Comparison of ENCODE assay signal across 8 cellular contexts in genomic region chr10:131982185-131982756, GRCh38. TPM values are rescaled to one million over a fixed set of nuclear protein-coding genes. Genes with fewer than 3 reads are reported as not detected.
DNase-seq lines count a peak whose midpoint lies in the region; ATAC-seq and TF ChIP-seq lines count a peak whose summit lies in the region.

No MANE protein-coding gene starts in this region.

- H3K27me3 ChIP-seq in hepatocyte (no peaks in the 10 kb centered on the region), stomach smooth muscle (ENCODE audit: control insufficient read depth in 1 of 2, insufficient read depth in 2 of 2, low read length in 2 of 2) (no peaks in the 10 kb centered on the region)

- WGBS in hepatocyte (ENCODE audit: low lambda C conversion rate, missing lambda C conversion rate) = 0% methylated on average over 4 of the region's 83 CpGs

- peaks cover 5% of the 10 kb centered on the region for H3K9me3 Mint-ChIP-seq in activated CD4-positive, alpha-beta T cell treated with anti-CD3 and anti-CD28 coated beads, Interleukin-2, amount 10 ng/mL, durations not matched to agents 24 days and 14 days
- peaks cover 4% of the 10 kb centered on the region for H3K9me3 Mint-ChIP-seq in T-helper 2 cell treated with Interferon-gamma antibody and Interleukin-4, amounts not matched to agents 5 μg/mL and 100 μg/mL, for 36 hours

- no peak for DNase-seq in activated CD4-positive, alpha-beta T cell treated with anti-CD3 and anti-CD28 coated beads, Interleukin-2, amount 10 ng/mL, durations not matched to agents 24 days and 14 days
- DNase-seq in activated CD4-positive, alpha-beta T cell treated with anti-CD3 and anti-CD28 coated beads for 48 hours = no peak
- no peak for DNase-seq in T-helper 2 cell treated with Interferon-gamma antibody and Interleukin-4, amounts not matched to agents 5 μg/mL and 100 μg/mL, for 36 hours (ENCODE audit: low spot score)
- DNase-seq in hepatocyte (ENCODE audit: low spot score) (no peak), NCI-H128 (lab: John Stamatoyannopoulos, UW; ENCODE audit: unreplicated experiment) (no peak)
- DNase-seq in stimulated activated CD4-positive, alpha-beta T cell treated with anti-CD3 and anti-CD28 coated beads, Interleukin-2, amount 100 ng/mL, for 48 hours = no peak

- H3K79me2 ChIP-seq in hepatocyte = peaks cover 33% of the 10 kb centered on the region

- H3K4me1 ChIP-seq in hepatocyte (ENCODE audit: insufficient read depth) (peaks cover 4% of the 10 kb centered on the region), stomach smooth muscle (ENCODE audit: control insufficient read depth, insufficient read depth, low read length) (peaks cover 29% of the 10 kb centered on the region)

- no peaks in the 10 kb centered on the region for H3K9me2 ChIP-seq in hepatocyte (replicated peaks; ENCODE audit: insufficient read depth)

- H3K9me3 ChIP-seq in hepatocyte (ENCODE audit: low read depth) (no peaks in the 10 kb centered on the region), stomach smooth muscle (ENCODE audit: control insufficient read depth in 2 of 2, low read length in 2 of 2) (peaks cover 0 to 4% of the 10 kb centered on the region in 2 donors)

- peak overlapping the region; percentile 93 for H2AFZ ChIP-seq in hepatocyte

- peak overlapping the region; percentile 29 to 32 for H3K9ac ChIP-seq in stomach smooth muscle (ENCODE audit: low read length in 2 of 2)

- H3K36me3 Mint-ChIP-seq in activated CD4-positive, alpha-beta T cell treated with anti-CD3 and anti-CD28 coated beads, Interleukin-2, amount 10 ng/mL, durations not matched to agents 24 days and 14 days (ENCODE audit: low read depth) = peaks cover 30% of the 10 kb centered on the region
- peaks cover 22% of the 10 kb centered on the region for H3K36me3 Mint-ChIP-seq in T-helper 2 cell treated with Interferon-gamma antibody and Interleukin-4, amounts not matched to agents 5 μg/mL and 100 μg/mL, for 36 hours (ENCODE audit: low read depth)

- peak; percentile 8 for ATAC-seq in HG02763 (IDR thresholded peaks at IDR 0.05; ENCODE audit: unreplicated experiment)

- peak overlapping the region; percentile 96 for H3K4me2 ChIP-seq in hepatocyte

- intact Hi-C loops in activated CD4-positive, alpha-beta T cell treated with anti-CD3 and anti-CD28 coated beads, Interleukin-2, amount 10 ng/mL, durations not matched to agents 24 days and 14 days (cut with micrococcal nuclease) = loop anchor here (5.0 kb wide), 1 partner anchor 470 kb away; no protein-coding TSS in a partner anchor

- TF ChIP-seq CTCF in hepatocyte (IDR thresholded peaks at IDR 0.05; ENCODE audit: poor library complexity) = no peak

- no peak overlapping the region for H3K27ac Mint-ChIP-seq in activated CD4-positive, alpha-beta T cell treated with anti-CD3 and anti-CD28 coated beads, Interleukin-2, amount 10 ng/mL, durations not matched to agents 24 days and 14 days
- no peak overlapping the region for H3K27ac Mint-ChIP-seq in T-helper 2 cell treated with Interferon-gamma antibody and Interleukin-4, amounts not matched to agents 5 μg/mL and 100 μg/mL, for 36 hours

- H3K27ac ChIP-seq in hepatocyte (peak overlapping the region; percentile 64), stomach smooth muscle (ENCODE audit: low read length) (no peak overlapping the region)

- peaks cover 29% of the 10 kb centered on the region for H3K4me1 Mint-ChIP-seq in activated CD4-positive, alpha-beta T cell treated with anti-CD3 and anti-CD28 coated beads, Interleukin-2, amount 10 ng/mL, durations not matched to agents 24 days and 14 days
- H3K4me1 Mint-ChIP-seq in T-helper 2 cell treated with Interferon-gamma antibody and Interleukin-4, amounts not matched to agents 5 μg/mL and 100 μg/mL, for 36 hours (ENCODE audit: low read depth) = peaks cover 28% of the 10 kb centered on the region

- H3K36me3 ChIP-seq in hepatocyte (replicated peaks; ENCODE audit: insufficient read depth, low read depth) (no peaks in the 10 kb centered on the region), stomach smooth muscle (ENCODE audit: control insufficient read depth in 2 of 2, insufficient read depth in 2 of 2, low read length in 2 of 2) (no peaks in the 10 kb centered on the region)

- peaks cover 29% of the 10 kb centered on the region for H4K20me1 ChIP-seq in hepatocyte (ENCODE audit: insufficient read depth, poor library complexity, severe bottlenecking)

- H3K4me3 Mint-ChIP-seq in activated CD4-positive, alpha-beta T cell treated with anti-CD3 and anti-CD28 coated beads, Interleukin-2, amount 10 ng/mL, durations not matched to agents 24 days and 14 days = peak overlapping the region; percentile 91
- H3K4me3 Mint-ChIP-seq in T-helper 2 cell treated with Interferon-gamma antibody and Interleukin-4, amounts not matched to agents 5 μg/mL and 100 μg/mL, for 36 hours = peak overlapping the region; percentile 68

- H3K4me3 ChIP-seq in hepatocyte (peak overlapping the region; percentile 78), stomach smooth muscle (ENCODE audit: low read length in 2 of 2) (peak overlapping the region; percentile 44 to 88)

- peaks cover 14% of the 10 kb centered on the region for H3K27me3 Mint-ChIP-seq in activated CD4-positive, alpha-beta T cell treated with anti-CD3 and anti-CD28 coated beads, Interleukin-2, amount 10 ng/mL, durations not matched to agents 24 days and 14 days
- H3K27me3 Mint-ChIP-seq in T-helper 2 cell treated with Interferon-gamma antibody and Interleukin-4, amounts not matched to agents 5 μg/mL and 100 μg/mL, for 36 hours (ENCODE audit: low read depth) = peaks cover 10% of the 10 kb centered on the region

RNA-seq across cellular contexts. Expression of gene BNIP3, which starts 0.5 kb away (rescaled TPM):
- 94.4 and 95.1 TPM in 2 replicates for total RNA-seq in activated CD4-positive, alpha-beta T cell treated with anti-CD3 and anti-CD28 coated beads, Interleukin-2, amount 10 ng/mL, durations not matched to agents 24 days and 14 days
- 93.2 and 112 TPM in 2 replicates for total RNA-seq in hepatocyte
- polyA plus RNA-seq in hepatocyte = 82.4 and 89.5 TPM in 2 replicates
